Comparison of ENCODE assay signal across 15 cellular contexts in the genomic region with DNA sequence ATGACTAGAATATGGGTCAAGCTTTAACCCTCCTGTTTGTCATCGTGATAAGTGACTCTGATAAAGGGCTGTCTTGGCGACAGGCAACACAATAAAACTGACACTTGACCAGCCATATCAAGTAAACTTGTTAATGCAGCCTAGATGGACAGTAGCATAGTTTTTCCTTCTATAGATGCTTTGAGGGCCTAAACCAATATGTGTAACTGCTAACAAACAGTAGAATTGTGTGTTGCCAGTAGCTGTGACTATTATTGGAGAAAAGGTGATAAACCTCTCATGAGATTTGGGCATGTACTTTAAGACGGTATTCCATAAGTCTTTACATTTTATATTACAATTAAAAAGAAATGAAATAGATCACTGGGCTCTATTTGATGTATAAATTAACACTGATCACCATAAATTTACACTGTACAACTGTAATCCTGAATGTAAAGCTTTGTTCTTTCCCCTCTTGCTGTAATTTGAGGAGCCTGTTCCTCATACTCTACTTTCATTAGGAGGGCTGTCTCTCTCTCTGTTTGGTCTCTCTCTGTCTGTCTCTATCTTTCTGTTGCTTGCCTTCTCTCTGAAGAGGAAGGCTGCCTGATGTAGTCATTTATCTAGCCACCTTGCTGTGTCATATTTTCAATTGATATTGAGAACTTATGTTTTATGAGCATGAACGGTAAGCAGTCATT.
"Had no signal": no experiment of that assay in that cellular context is flagged by ENCODE, and none has a peak within 500 bp of the region (broad histone marks: within the 10 kb centered on the region; RNA-seq: fewer than 3 reads in every experiment).

No MANE protein-coding gene starts in this region.

- DNase-seq: activated CD4-positive, alpha-beta T cell treated with anti-CD3 and anti-CD28 coated beads, Interleukin-2, amount 10 ng/mL, durations not matched to agents 7 days and 5 days; activated CD8-positive, alpha-beta memory T cell treated with anti-CD3 and anti-CD28 coated beads, Interleukin-2, amount 50 U/mL, for 4 hours; activated naive CD4-positive, alpha-beta T cell treated with anti-CD3 and anti-CD28 coated beads for 36 hours; activated naive CD8-positive, alpha-beta T cell treated with anti-CD3 and anti-CD28 coated beads, Interleukin-2, amount 50 U/mL, for 24 hours; activated T-cell treated with anti-CD3 and anti-CD28 coated beads, Interleukin-2, amount 50 U/mL, for 4 hours; caudate nucleus; foreskin keratinocyte; T1000; transverse colon; uterus had no signal

- ATAC-seq: activated naive CD8-positive, alpha-beta T cell treated with anti-CD3 and anti-CD28 coated beads, Interleukin-2, amount 50 U/mL, for 24 hours; activated T-cell treated with anti-CD3 and anti-CD28 coated beads, Interleukin-2, amount 50 U/mL, for 4 hours; foreskin keratinocyte had no signal

- H3K4me3 ChIP-seq: lung, skin epidermis, transverse colon, uterus had no signal

- H3K27ac Mint-ChIP-seq: activated CD4-positive, alpha-beta T cell treated with anti-CD3 and anti-CD28 coated beads, Interleukin-2, amount 10 ng/mL, durations not matched to agents 7 days and 5 days; activated naive CD4-positive, alpha-beta T cell treated with anti-CD3 and anti-CD28 coated beads for 36 hours; activated naive CD8-positive, alpha-beta T cell treated with anti-CD3 and anti-CD28 coated beads, Interleukin-2, amount 50 U/mL, for 24 hours; brain; stimulated activated naive CD8-positive, alpha-beta T cell treated with anti-CD3 and anti-CD28 coated beads, Interleukin-15, Interleukin-2, amounts not matched to agents 100 ng/mL and 50 ng/mL, for 24 hours had no signal

- H3K36me3 ChIP-seq: transverse colon, uterus had no signal

- H3K27ac ChIP-seq: foreskin keratinocyte, skin epidermis, transverse colon, uterus had no signal

- H3K4me3 Mint-ChIP-seq: activated CD4-positive, alpha-beta T cell treated with anti-CD3 and anti-CD28 coated beads, Interleukin-2, amount 10 ng/mL, durations not matched to agents 7 days and 5 days; activated naive CD4-positive, alpha-beta T cell treated with anti-CD3 and anti-CD28 coated beads for 36 hours; activated naive CD8-positive, alpha-beta T cell treated with anti-CD3 and anti-CD28 coated beads, Interleukin-2, amount 50 U/mL, for 24 hours; activated T-cell treated with anti-CD3 and anti-CD28 coated beads, Interleukin-2, amount 50 U/mL, for 4 hours; brain; neural crest cell; stimulated activated naive CD8-positive, alpha-beta T cell treated with anti-CD3 and anti-CD28 coated beads, Interleukin-15, Interleukin-2, amounts not matched to agents 100 ng/mL and 50 ng/mL, for 24 hours had no signal

- H3K36me3 Mint-ChIP-seq: brain had no signal

- H3K27me3 Mint-ChIP-seq: activated CD4-positive, alpha-beta T cell treated with anti-CD3 and anti-CD28 coated beads, Interleukin-2, amount 10 ng/mL, durations not matched to agents 7 days and 5 days; activated naive CD8-positive, alpha-beta T cell treated with anti-CD3 and anti-CD28 coated beads, Interleukin-2, amount 50 U/mL, for 24 hours; brain; stimulated activated naive CD8-positive, alpha-beta T cell treated with anti-CD3 and anti-CD28 coated beads, Interleukin-15, Interleukin-2, amounts not matched to agents 100 ng/mL and 50 ng/mL, for 24 hours had no signal

- H3K9me3 Mint-ChIP-seq: activated CD4-positive, alpha-beta T cell treated with anti-CD3 and anti-CD28 coated beads, Interleukin-2, amount 10 ng/mL, durations not matched to agents 7 days and 5 days; activated naive CD4-positive, alpha-beta T cell treated with anti-CD3 and anti-CD28 coated beads for 36 hours; activated T-cell treated with anti-CD3 and anti-CD28 coated beads, Interleukin-2, amount 50 U/mL, for 4 hours; neural crest cell had no signal

- H3K9me3 ChIP-seq: transverse colon, uterus had no signal

- H3K4me1 Mint-ChIP-seq: activated CD4-positive, alpha-beta T cell treated with anti-CD3 and anti-CD28 coated beads, Interleukin-2, amount 10 ng/mL, durations not matched to agents 7 days and 5 days; activated naive CD8-positive, alpha-beta T cell treated with anti-CD3 and anti-CD28 coated beads, Interleukin-2, amount 50 U/mL, for 24 hours; brain had no signal

- H3K4me1 ChIP-seq: foreskin keratinocyte, transverse colon, uterus had no signal

- H3K27me3 ChIP-seq: foreskin keratinocyte, transverse colon, uterus had no signal
